Comparison of ENCODE assay signal across 8 cellular contexts in genomic region chr22:46734830-46735453, GRCh38. TPM values are rescaled to one million over a fixed set of nuclear protein-coding genes. Genes with fewer than 3 reads are reported as not detected.
DNase-seq lines count a peak whose midpoint lies in the region; ATAC-seq and TF ChIP-seq lines count a peak whose summit lies in the region.

No MANE protein-coding gene starts in this region.

- no peaks in the 10 kb centered on the region for H3K27me3 ChIP-seq in BLaER1 treated with 17β-estradiol and CSF1 and Interleukin-3, amounts not matched to agents 10 nM and 100 nM

- H4K20me1 ChIP-seq in BLaER1 treated with 17β-estradiol and CSF1 and Interleukin-3, amounts not matched to agents 10 nM and 100 nM, result peaks cover 58 to 77% (median 73%) of the 10 kb centered on the region in 11 experiments

- ATAC-seq in GM19467 (IDR thresholded peaks at IDR 0.05; ENCODE audit: unreplicated experiment), result no peak

- no peak for TF ChIP-seq EP300 in Ishikawa (IDR thresholded peaks at IDR 0.05; ENCODE audit: borderline replicate concordance)

- DNase-seq in activated CD4-positive, alpha-beta T cell treated with anti-CD3 and anti-CD28 coated beads for 1 hour, result peak; percentile 55
- peak; percentile 60 for DNase-seq in effector CD4-positive, alpha-beta T cell
- DNase-seq in posterior vena cava (ENCODE audit: low spot score) (peak; percentile 88), putamen (ENCODE audit: low spot score) (no peak), cerebellum (ENCODE audit: low spot score) (no peak)

- peak overlapping the region; percentile 85 to 95 (median 93); a peak in 19 of 22 replicates for H3K9ac ChIP-seq in BLaER1 treated with 17β-estradiol and CSF1 and Interleukin-3, amounts not matched to agents 10 nM and 100 nM

- intact Hi-C loops in posterior vena cava (cut with DNase I), result no loop called here

- peaks cover 0 to 15% (median 6%) of the 10 kb centered on the region in 11 experiments; a peak in 9 of 22 replicates for H3K36me3 ChIP-seq in BLaER1 treated with 17β-estradiol and CSF1 and Interleukin-3, amounts not matched to agents 10 nM and 100 nM

- peak overlapping the region; percentile 1 to 92 (median 83); a peak in 17 of 20 replicates for H3K4me3 ChIP-seq in BLaER1 treated with 17β-estradiol and CSF1 and Interleukin-3, amounts not matched to agents 10 nM and 100 nM

- peak overlapping the region; percentile 90 to 100 (median 98) for H3K4me2 ChIP-seq in BLaER1 treated with 17β-estradiol and CSF1 and Interleukin-3, amounts not matched to agents 10 nM and 100 nM

- H3K4me1 ChIP-seq in BLaER1 treated with 17β-estradiol and CSF1 and Interleukin-3, amounts not matched to agents 10 nM and 100 nM, result peaks cover 85 to 89% (median 88%) of the 10 kb centered on the region in 10 experiments

- no peak for TF ChIP-seq RAD21 in Ishikawa (IDR thresholded peaks at IDR 0.05; ENCODE audit: low read depth)

- no peaks in the 10 kb centered on the region for H3K9me3 ChIP-seq in BLaER1 treated with 17β-estradiol and CSF1 and Interleukin-3, amounts not matched to agents 10 nM and 100 nM (replicated peaks in 1 of 11)

- H3K27ac ChIP-seq in BLaER1 treated with 17β-estradiol and CSF1 and Interleukin-3, amounts not matched to agents 10 nM and 100 nM, result peak overlapping the region in 10 of 11 experiments; percentile 39 to 94 (median 90); a peak in 20 of 22 replicates

TF ChIP-seq in Ishikawa, 13 proteins besides CTCF, POLR2A, EP300 and RAD21:
- TF ChIP-seq MAX (IDR thresholded peaks at IDR 0.05) (peak; percentile 21; the same call in 1 of the 2 replicates), CEBPB (IDR thresholded peaks at IDR 0.05) (no peak), FOXM1 (IDR thresholded peaks at IDR 0.05; ENCODE audit: borderline replicate concordance, low read depth) (no peak), CREB1 (IDR thresholded peaks at IDR 0.05; ENCODE audit: low read depth) (no peak), EGR1 (IDR thresholded peaks at IDR 0.05) (no peak)

RNA-seq across cellular contexts. Expression of gene CERK, which starts 3.1 kb away (rescaled TPM):
- 10 to 100 TPM; 25.4 to 36.4 TPM for total RNA-seq in posterior vena cava
- 49.4 TPM for total RNA-seq in cerebellum

RNA-seq across cellular contexts. Expression of gene TBC1D22A, which starts 27.5 kb away (rescaled TPM):
- total RNA-seq in posterior vena cava (10 to 100 TPM; 19.3 to 21.7 TPM), cerebellum (8.2 TPM)

Comparison
In these comparisons a context has a peak if more than half of its experiments do, and no peak if none do; other contexts are left out.
1. DNase-seq: peak in activated CD4-positive, alpha-beta T cell treated with anti-CD3 and anti-CD28 coated beads for 1 hour (single experiment), effector CD4-positive, alpha-beta T cell (single experiment) and posterior vena cava (single experiment); none in putamen (single experiment) and cerebellum (single experiment).